ENCODE assay signal across 11 cellular contexts in genomic region chr3:103075282-103075681, GRCh38.
"Had no signal": no experiment of that assay in that cellular context is flagged by ENCODE, and none has a peak within 500 bp of the region (broad histone marks: within the 10 kb centered on the region; RNA-seq: fewer than 3 reads in every experiment).

No MANE protein-coding gene starts in this region.

- H3K27me3 Mint-ChIP-seq: IgD-negative memory B cell had no signal

- ATAC-seq: GM23338, HepG2 had no signal

- H3K4me3 Mint-ChIP-seq: GM23338, H9, IgD-negative memory B cell had no signal

- FAIRE-seq: H1, H54, HepG2 had no signal

- H3K4me1 Mint-ChIP-seq: GM23338, H9, IgD-negative memory B cell had no signal

- H2AFZ ChIP-seq: GM23338 had no signal

- H3K4me2 ChIP-seq: GM23338, KMS-11 had no signal

- DNase-seq: H9, HCEC 1CT, Karpas-422, KBM-7 had no signal

- H3K36me3 Mint-ChIP-seq: IgD-negative memory B cell had no signal

- H3K27ac Mint-ChIP-seq: GM23338, H9, IgD-negative memory B cell had no signal

- H3K9me3 Mint-ChIP-seq: GM23338, H9 had no signal

- H3K27ac ChIP-seq: HL-60, KMS-11 had no signal

- H3K9ac ChIP-seq: KMS-11 had no signal

- H3K4me3 ChIP-seq: GM23338 had no signal
